Comparison of ENCODE assay signal across 8 cellular contexts in the genomic region with DNA sequence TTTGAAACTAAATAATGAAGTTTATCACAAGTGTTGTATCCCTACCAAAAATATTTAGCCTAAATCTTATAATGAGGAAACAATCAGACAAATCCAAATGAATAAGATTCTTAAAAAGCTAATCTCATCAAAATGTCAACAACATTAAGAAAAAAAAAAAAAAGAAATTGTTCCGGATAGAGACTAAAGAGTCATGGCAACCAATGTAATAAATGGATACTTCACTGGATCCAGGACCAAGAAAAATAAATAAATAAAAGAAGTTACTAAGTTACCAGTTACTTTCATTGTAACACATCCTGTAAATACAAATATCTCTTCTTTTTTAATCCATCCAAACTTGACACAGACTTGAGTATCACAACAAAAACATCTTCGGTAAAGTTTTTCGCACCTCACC. TPM values are rescaled to one million over a fixed set of nuclear protein-coding genes. Genes with fewer than 3 reads are reported as not detected.
DNase-seq lines count a peak whose midpoint lies in the region; ATAC-seq, FAIRE-seq and TF ChIP-seq lines count a peak whose summit lies in the region.

No MANE protein-coding gene starts in this region.

- DNase-seq in AG04450 (ENCODE audit: low read depth, low spot score): no peak
- no peak for DNase-seq in cardiac fibroblast (ENCODE audit: low read depth in 2 of 2)
- DNase-seq in mucosa of descending colon: no peak
- DNase-seq in NCI-H748 (lab: John Stamatoyannopoulos, UW; ENCODE audit: unreplicated experiment): no peak
- DNase-seq in AG20443 (ENCODE audit: low spot score): no peak
- DNase-seq in erythroblast (lab: John Stamatoyannopoulos, UW): no peak
- no peak for DNase-seq in frontal cortex (ENCODE audit: low spot score in 2 of 2)

- H3K4me3 ChIP-seq in AG04450 (ENCODE audit: low read depth, low read length) (peak overlapping the region; percentile 93), HUES64 (ENCODE audit: low read length) (peak overlapping the region; percentile 87), cardiac fibroblast (replicated peaks in 1 of 2; ENCODE audit: low read depth in 2 of 2, low read length in 2 of 2) (peak overlapping the region; percentile 93 to 97), mucosa of descending colon (peak overlapping the region; percentile 71)

- H3K27ac ChIP-seq in AG04450 (ENCODE audit: low read depth, low read length) (peak overlapping the region; percentile 85), HUES64 (ENCODE audit: low read depth, low read length) (peak overlapping the region; percentile 89)

- H3K9me3 ChIP-seq in AG04450 (ENCODE audit: control insufficient read depth, insufficient read depth, low read length) (no peaks in the 10 kb centered on the region), HUES64 (ENCODE audit: insufficient read depth, low read depth, low read length) (no peaks in the 10 kb centered on the region), mucosa of descending colon (no peaks in the 10 kb centered on the region)

- ATAC-seq in mucosa of descending colon: no peak

- WGBS in HUES64: 3% methylated on average over 2 of the region's 3 CpGs

- no peak for FAIRE-seq in frontal cortex (lab: Jason Lieb, UNC)

- intact Hi-C loops in mucosa of descending colon (cut with DNase I, micrococcal nuclease): no loop called here

- H3K36me3 ChIP-seq in HUES64 (ENCODE audit: insufficient read depth, low read length) (peaks cover 50% of the 10 kb centered on the region), mucosa of descending colon (ENCODE audit: low read depth) (no peaks in the 10 kb centered on the region)

- H3K9ac ChIP-seq in HUES64 (ENCODE audit: low read depth, low read length): peak overlapping the region; percentile 95

- TF ChIP-seq CTCF in AG04450 (IDR thresholded peaks at IDR 0.05; ENCODE audit: low read depth, low read length): no peak
- no peak for TF ChIP-seq CTCF in cardiac fibroblast (IDR thresholded peaks at IDR 0.05; ENCODE audit: low read depth, low read length)
- TF ChIP-seq CTCF in mucosa of descending colon (IDR thresholded peaks at IDR 0.05): no peak

- H3K4me1 ChIP-seq in HUES64 (ENCODE audit: insufficient read depth, low read length) (peaks cover 6% of the 10 kb centered on the region; the same call in 1 of the 2 replicates), mucosa of descending colon (ENCODE audit: low read depth) (peaks cover 17% of the 10 kb centered on the region)

- POLR2A ChIA-PET in AG04450 (lab: Yijun Ruan, JAX): no interaction called here

- CTCF ChIA-PET in AG04450 (lab: Charles Lee): interaction anchor here (0.7 kb wide), 1 partner anchor 1199 kb away, joined by 3 read pairs; no protein-coding TSS in a partner anchor

- H3K27me3 ChIP-seq in AG04450 (ENCODE audit: control insufficient read depth, insufficient read depth, low read length) (no peaks in the 10 kb centered on the region), HUES64 (ENCODE audit: insufficient read depth, low read length) (no peaks in the 10 kb centered on the region)

- TF ChIP-seq POLR2A in erythroblast (IDR thresholded peaks at IDR 0.05; ENCODE audit: low read length): no peak

RNA-seq across cellular contexts. Expression of gene MRPL47, which starts 0.6 kb away (rescaled TPM):
- polyA plus RNA-seq in AG04450 (2011; rRNA removed): 65.0 and 87.9 TPM in 2 replicates
- 11.0 and 17.8 TPM in 2 replicates for polyA minus RNA-seq in AG04450 (2011; rRNA and poly(A)+ RNA removed)
- polyA plus RNA-seq in HUES64 (2013, experiment 1 of 2): 85.2 TPM
- 86.5 TPM for polyA plus RNA-seq in HUES64 (2013, experiment 2 of 2)
- total RNA-seq in mucosa of descending colon (10 to 100 TPM; 26.1 to 36.8 (median 27.3) TPM), frontal cortex (31.4 TPM)

RNA-seq across cellular contexts. Expression of gene NDUFB5, which starts 0.8 kb away (rescaled TPM):
- 55.7 and 80.0 TPM in 2 replicates for polyA plus RNA-seq in AG04450 (2011; rRNA removed)
- polyA minus RNA-seq in AG04450 (2011; rRNA and poly(A)+ RNA removed): 13.5 and 25.2 TPM in 2 replicates
- 72.4 TPM for polyA plus RNA-seq in HUES64 (2013, experiment 1 of 2)
- 94.7 TPM for polyA plus RNA-seq in HUES64 (2013, experiment 2 of 2)
- total RNA-seq in mucosa of descending colon (100 to 1,000 TPM; 123 to 139 (median 138) TPM), frontal cortex (172 TPM)

RNA-seq across cellular contexts. Expression of gene ACTL6A, which starts 41.1 kb away (rescaled TPM):
- 55.3 and 67.5 TPM in 2 replicates for polyA plus RNA-seq in AG04450 (2011; rRNA removed)
- 25.6 and 36.6 TPM in 2 replicates for polyA minus RNA-seq in AG04450 (2011; rRNA and poly(A)+ RNA removed)
- 86.9 TPM for polyA plus RNA-seq in HUES64 (2013, experiment 1 of 2)
- 87.3 TPM for polyA plus RNA-seq in HUES64 (2013, experiment 2 of 2)
- 10 to 100 TPM; 38.9 to 46.3 (median 40.7) TPM for total RNA-seq in mucosa of descending colon
- total RNA-seq in frontal cortex: 22.4 TPM

RNA-seq across cellular contexts. Expression of gene USP13, which starts 49.0 kb away (rescaled TPM):
- polyA plus RNA-seq in AG04450 (2011; rRNA removed): 13.2 and 15.2 TPM in 2 replicates
- polyA minus RNA-seq in AG04450 (2011; rRNA and poly(A)+ RNA removed): 22.9 and 24.5 TPM in 2 replicates
- 14.8 TPM for polyA plus RNA-seq in HUES64 (2013, experiment 1 of 2)
- polyA plus RNA-seq in HUES64 (2013, experiment 2 of 2): 15.3 TPM
- total RNA-seq in mucosa of descending colon (1 to 10 TPM; 3.6 to 9.3 (median 5.5) TPM), frontal cortex (10.2 TPM)
